Comparison of ENCODE assay signal across 1 cellular context in genomic region chr3:41193822-41194539, GRCh38.
TF ChIP-seq lines count a peak whose summit lies in the region.

No MANE protein-coding gene starts in this region.

TF ChIP-seq in K562, 482 proteins besides CTCF, POLR2A, EP300 and RAD21 (continued from another document):
- TF ChIP-seq ZNF318 (IDR thresholded peaks at IDR 0.05; ENCODE audit: borderline replicate concordance in 1 of 2, low read depth in 1 of 2) (no peak), ZFP36 (IDR thresholded peaks at IDR 0.05; ENCODE audit: low read depth, low read length, partially characterized antibody) (peak; percentile 31)
